Comparison of ENCODE assay signal across 8 cellular contexts in the genomic region with DNA sequence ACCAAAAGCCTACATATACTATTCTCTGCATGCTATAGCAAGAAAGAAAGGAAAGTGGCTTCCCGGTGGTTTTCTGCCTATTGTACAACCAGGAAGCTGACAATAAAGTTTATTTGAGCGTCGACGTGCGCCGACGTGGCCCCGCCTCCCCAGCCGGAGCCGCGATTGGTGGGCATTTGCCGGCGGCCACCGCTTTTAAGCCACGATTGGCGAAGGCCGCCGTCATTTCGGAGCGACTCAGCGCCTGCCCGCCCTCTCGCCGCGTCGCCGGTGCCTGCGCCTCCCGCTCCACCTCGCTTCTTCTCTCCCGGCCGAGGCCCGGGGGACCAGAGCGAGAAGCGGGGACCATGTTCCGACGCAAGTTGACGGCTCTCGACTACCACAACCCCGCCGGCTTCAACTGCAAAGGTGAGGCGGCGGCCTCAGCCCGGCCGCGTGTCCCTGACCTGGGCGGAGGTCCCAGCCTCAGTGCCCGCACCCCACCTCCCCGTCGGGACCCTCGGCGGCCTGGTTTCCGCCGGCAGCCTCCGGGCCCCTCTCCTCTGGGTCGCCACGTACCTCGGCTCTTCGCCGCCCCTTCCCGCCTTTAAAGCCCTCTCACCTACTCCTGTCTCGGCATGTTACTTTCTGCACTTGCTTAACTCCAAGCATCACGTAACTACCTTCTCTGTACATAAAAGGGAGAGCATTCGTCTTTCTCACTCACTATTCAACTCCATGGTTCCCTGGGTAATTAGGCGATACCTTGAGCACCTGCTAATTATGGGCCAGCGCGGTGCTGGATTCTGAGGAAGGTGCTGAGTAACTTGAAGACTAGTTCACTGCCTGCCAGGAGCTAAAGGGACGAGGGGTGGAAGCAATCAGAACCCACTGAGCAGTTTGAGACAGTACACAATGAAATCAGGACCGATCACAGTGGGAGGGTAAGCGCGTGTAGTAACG. TPM values are rescaled to one million over a fixed set of nuclear protein-coding genes. Genes with fewer than 3 reads are reported as not detected.
DNase-seq lines count a peak whose midpoint lies in the region; ATAC-seq and TF ChIP-seq lines count a peak whose summit lies in the region.

A gene (plus strand): TSS at position 254 of the 942 bp plus-strand sequence. CDS start 94 bp downstream, at position 348.

- no peaks in the 10 kb centered on the region for H3K27me3 ChIP-seq in RWPE2 (ENCODE audit: insufficient read depth, poor library complexity, severe bottlenecking)

- H3K27ac ChIP-seq in RWPE2 (ENCODE audit: poor library complexity, severe bottlenecking): peak within 1 kb of the TSS; percentile 29

- peak within 1 kb of the TSS; percentile 97 for H3K4me3 Mint-ChIP-seq in nephron progenitor cell
- H3K4me3 Mint-ChIP-seq in stimulated activated naive CD8-positive, alpha-beta T cell treated with anti-CD3 and anti-CD28 coated beads, Interleukin-15, amount 100 ng/mL, for 72 hours: peak within 1 kb of the TSS; percentile 88 to 93

- peak within 1 kb of the TSS; percentile 90 for H3K27ac Mint-ChIP-seq in nephron progenitor cell
- H3K27ac Mint-ChIP-seq in stimulated activated naive CD8-positive, alpha-beta T cell treated with anti-CD3 and anti-CD28 coated beads, Interleukin-15, amount 100 ng/mL, for 72 hours: peak within 1 kb of the TSS; percentile 96 to 97

- peaks cover 9% of the 10 kb centered on the region for H3K4me1 ChIP-seq in RWPE2 (ENCODE audit: insufficient read depth, poor library complexity, severe bottlenecking)

- H3K36me3 ChIP-seq in RWPE2 (ENCODE audit: low read depth): peaks cover 41% of the 10 kb centered on the region

- peaks cover 22% of the 10 kb centered on the region for H3K36me3 Mint-ChIP-seq in nephron progenitor cell (ENCODE audit: low read depth)

- H3K9me3 ChIP-seq in RWPE2 (ENCODE audit: severe bottlenecking): no peaks in the 10 kb centered on the region

- no peak for TF ChIP-seq CTCF in RWPE2 (IDR thresholded peaks at IDR 0.05; ENCODE audit: poor library complexity, severe bottlenecking)
- no peak for TF ChIP-seq CTCF in fibroblast of pulmonary artery (IDR thresholded peaks at IDR 0.05; ENCODE audit: low read length, missing control alignments)
- TF ChIP-seq CTCF in nephron progenitor cell (IDR thresholded peaks at IDR 0.05): no peak

- DNase-seq in EL (peak; percentile 91), H4 (ENCODE audit: low spot score) (peak; percentile 89), LoVo (ENCODE audit: low spot score) (peak; percentile 95), RWPE2 (ENCODE audit: low spot score) (peak; percentile 95), fibroblast of pulmonary artery (ENCODE audit: low read depth) (peak; percentile 96), nephron progenitor cell (peak; percentile 93)
- peak; percentile 86 for DNase-seq in activated effector memory CD4-positive, alpha-beta T cell treated with Interleukin-2 at 50 U/mL for 16 hours
- peak; percentile 90 to 92 for DNase-seq in stimulated activated naive CD8-positive, alpha-beta T cell treated with anti-CD3 and anti-CD28 coated beads, Interleukin-15, amount 100 ng/mL, for 72 hours

- H3K4me3 ChIP-seq in RWPE2 (ENCODE audit: severe bottlenecking) (peak within 1 kb of the TSS; percentile 92), fibroblast of pulmonary artery (replicated peaks; ENCODE audit: low read depth, low read length) (peak within 1 kb of the TSS; percentile 93)

- H3K4me1 Mint-ChIP-seq in nephron progenitor cell: peaks cover 27% of the 10 kb centered on the region
- peaks cover 27% of the 10 kb centered on the region for H3K4me1 Mint-ChIP-seq in stimulated activated naive CD8-positive, alpha-beta T cell treated with anti-CD3 and anti-CD28 coated beads, Interleukin-15, amount 100 ng/mL, for 72 hours

- peak; percentile 97 for ATAC-seq in RWPE2 (ENCODE audit: low read depth)
- ATAC-seq in stimulated activated naive CD8-positive, alpha-beta T cell treated with anti-CD3 and anti-CD28 coated beads, Interleukin-15, amount 100 ng/mL, for 72 hours: peak; percentile 97

- peaks cover 7% of the 10 kb centered on the region for H3K27me3 Mint-ChIP-seq in nephron progenitor cell (ENCODE audit: low read depth, poor library complexity)
- H3K27me3 Mint-ChIP-seq in stimulated activated naive CD8-positive, alpha-beta T cell treated with anti-CD3 and anti-CD28 coated beads, Interleukin-15, amount 100 ng/mL, for 72 hours: no peaks in the 10 kb centered on the region

- H3K9me3 Mint-ChIP-seq in nephron progenitor cell: peaks cover 3% of the 10 kb centered on the region
- H3K9me3 Mint-ChIP-seq in stimulated activated naive CD8-positive, alpha-beta T cell treated with anti-CD3 and anti-CD28 coated beads, Interleukin-15, amount 100 ng/mL, for 72 hours: no peaks in the 10 kb centered on the region

RNA-seq across cellular contexts. Expression of the gene that starts here (rescaled TPM):
- 129 and 175 TPM in 2 replicates for total RNA-seq in H4 (2014; rRNA removed; shearing (Covaris generic))

Comparison
In these comparisons a context has a peak if more than half of its experiments do, and no peak if none do; other contexts are left out.
1. Peak in every context shown above with its lines: DNase-seq, ATAC-seq, H3K4me3 ChIP-seq and H3K27ac ChIP-seq.